10 cellular contexts compared by ENCODE assay signal in genomic region chr1:27876341-27877114, GRCh38. TPM values are rescaled to one million over a fixed set of nuclear protein-coding genes. Genes with fewer than 3 reads are reported as not detected.
DNase-seq lines count a peak whose midpoint lies in the region; ATAC-seq and TF ChIP-seq lines count a peak whose summit lies in the region.
"Had no signal": no experiment of that assay in that cellular context is flagged by ENCODE, and none has a peak within 500 bp of the region (broad histone marks: within the 10 kb centered on the region; RNA-seq: fewer than 3 reads in every experiment).

No MANE protein-coding gene starts in this region.

- peaks cover 0 to 51% (median 4%) of the 10 kb centered on the region in 3 donors for H3K36me3 Mint-ChIP-seq in CD8-positive, alpha-beta memory T cell
- peaks cover 4% of the 10 kb centered on the region for H3K36me3 Mint-ChIP-seq in IgD-negative memory B cell

- H3K9me3 ChIP-seq in CD8-positive, alpha-beta memory T cell (ENCODE audit: low read length) = no peaks in the 10 kb centered on the region
- no peaks in the 10 kb centered on the region for H3K9me3 ChIP-seq in spleen
- H3K9me3 ChIP-seq: gastroesophageal sphincter had no signal

- no peak overlapping the region for H3K27ac ChIP-seq in CD8-positive, alpha-beta memory T cell (ENCODE audit: low read depth, low read length)
- peak overlapping the region; percentile 88 for H3K27ac ChIP-seq in foreskin keratinocyte
- peak overlapping the region; percentile 80 to 97 (median 92) for H3K27ac ChIP-seq in spleen

- H3K4me3 Mint-ChIP-seq in CD8-positive, alpha-beta memory T cell = peak overlapping the region in 3 of 7 donors; percentile 20 to 60 (median 33)
- peak overlapping the region in 2 of 4 donors; percentile 39 to 79 for H3K4me3 Mint-ChIP-seq in IgD-negative memory B cell

- peaks cover 25% of the 10 kb centered on the region for H3K36me3 ChIP-seq in CD8-positive, alpha-beta memory T cell (ENCODE audit: insufficient read depth, low read length)
- H3K36me3 ChIP-seq in spleen = peaks cover 0 to 58% (median 37%) of the 10 kb centered on the region in 6 donors
- H3K36me3 ChIP-seq: gastroesophageal sphincter had no signal

- no peaks in the 10 kb centered on the region for H3K9me3 Mint-ChIP-seq in CD8-positive, alpha-beta memory T cell
- no peaks in the 10 kb centered on the region for H3K9me3 Mint-ChIP-seq in IgD-negative memory B cell

- H3K27me3 ChIP-seq in CD8-positive, alpha-beta memory T cell (ENCODE audit: insufficient read depth, low read length, poor library complexity, severe bottlenecking) = no peaks in the 10 kb centered on the region
- H3K27me3 ChIP-seq in foreskin keratinocyte = peaks cover 5% of the 10 kb centered on the region
- H3K27me3 ChIP-seq in spleen (replicated peaks in 1 of 7) = no peaks in the 10 kb centered on the region

- TF ChIP-seq CTCF in foreskin keratinocyte (conservative IDR thresholded peaks at IDR 0.05) = no peak
- no peak for TF ChIP-seq CTCF in spleen (IDR thresholded peaks at IDR 0.05 in 8 of 11, conservative IDR thresholded peaks at IDR 0.05 in 3 of 11)

- H3K4me1 ChIP-seq in CD8-positive, alpha-beta memory T cell (ENCODE audit: insufficient read depth, low read length) = peaks cover 28% of the 10 kb centered on the region
- no peaks in the 10 kb centered on the region for H3K4me1 ChIP-seq in foreskin keratinocyte
- peaks cover 3 to 94% (median 60%) of the 10 kb centered on the region in 6 donors for H3K4me1 ChIP-seq in spleen

- intact Hi-C loops in spleen (cut with DNase I; ENCODE audit: low total_unique reads) = no loop called here

- TF ChIP-seq POLR2A in spleen (IDR thresholded peaks at IDR 0.05) = no peak

- peak in 1 of 5 donors; percentile 40 for DNase-seq in CD8-positive, alpha-beta memory T cell
- no peak for DNase-seq in foreskin keratinocyte
- peak; percentile 76 for DNase-seq in spleen
- DNase-seq: activated CD4-positive, CD25-positive, alpha-beta regulatory T cell treated with anti-CD3 and anti-CD28 coated beads, Interleukin-2, amount 50 U/mL, for 72 hours had no signal

- no peak overlapping the region for H3K4me3 ChIP-seq in CD8-positive, alpha-beta memory T cell (ENCODE audit: low read length)
- H3K4me3 ChIP-seq in spleen = peak overlapping the region in 2 of 8 donors; percentile 54 to 83
- H3K4me3 ChIP-seq: gastroesophageal sphincter had no signal

- H3K27me3 Mint-ChIP-seq in CD8-positive, alpha-beta memory T cell = no peaks in the 10 kb centered on the region
- H3K27me3 Mint-ChIP-seq in IgD-negative memory B cell = no peaks in the 10 kb centered on the region

- POLR2A ChIA-PET in CD8-positive, alpha-beta memory T cell (lab: Charles Lee) = no interaction called here

- H3K4me1 Mint-ChIP-seq in CD8-positive, alpha-beta memory T cell = peaks cover 21 to 56% (median 38%) of the 10 kb centered on the region in 3 donors
- H3K4me1 Mint-ChIP-seq in IgD-negative memory B cell = peaks cover 8 to 31% (median 25%) of the 10 kb centered on the region in 3 donors

- ATAC-seq in foreskin keratinocyte = no peak
- ATAC-seq in HG03159 (IDR thresholded peaks at IDR 0.05; ENCODE audit: unreplicated experiment) = no peak
- ATAC-seq in HG03025 (IDR thresholded peaks at IDR 0.05; ENCODE audit: low FRiP score, unreplicated experiment) = no peak
- ATAC-seq in HG03432 (IDR thresholded peaks at IDR 0.05; ENCODE audit: unreplicated experiment) = no peak
- ATAC-seq: gastroesophageal sphincter, SK-N-SH treated with all-trans-retinoic acid at 6 μM for 48 hours had no signal

- CTCF ChIA-PET in CD8-positive, alpha-beta memory T cell (lab: Charles Lee) = interaction anchor here (1.4 to 2.2 kb wide), 3 partner anchors 14 to 83 kb away, joined by 3 to 4 read pairs (median 4); partner anchors contain the start of gene XKR8

- 82 to 92% (median 88%) methylated on average over 15 to 18 of the region's 18 CpGs for WGBS in spleen, 5 donors

- peak overlapping the region in 5 of 8 donors; percentile 17 to 82 (median 33) for H3K27ac Mint-ChIP-seq in CD8-positive, alpha-beta memory T cell
- H3K27ac Mint-ChIP-seq in IgD-negative memory B cell = peak overlapping the region; percentile 89 to 100 (median 92)

RNA-seq across cellular contexts. Expression of gene THEMIS2, which starts 4.2 kb away (rescaled TPM):
- total RNA-seq in CD8-positive, alpha-beta memory T cell = 10 to 100 TPM; 12.4 to 15.6 TPM
- 63.3 TPM for polyA plus RNA-seq in CD8-positive, alpha-beta memory T cell
- polyA plus RNA-seq in IgD-negative memory B cell (70.0 TPM), foreskin keratinocyte (1.5 and 1.9 TPM in 2 replicates), spleen (100 to 1,000 TPM in 1 of 3 donors, 10 to 100 TPM in 2; 82.4 to 122 (median 88.8) TPM)
- total RNA-seq in foreskin keratinocyte (2.1 and 2.3 TPM in 2 replicates), spleen (100 to 1,000 TPM; 166 to 433 (median 273) TPM)

RNA-seq across cellular contexts. Expression of gene RPA2, which starts 37.8 kb away (rescaled TPM):
- 100 to 1,000 TPM; 115 to 118 TPM for total RNA-seq in CD8-positive, alpha-beta memory T cell
- polyA plus RNA-seq in CD8-positive, alpha-beta memory T cell = 203 TPM
- polyA plus RNA-seq in IgD-negative memory B cell (163 TPM), foreskin keratinocyte (30.5 and 41.4 TPM in 2 replicates), spleen (10 to 100 TPM; 47.5 to 61.8 (median 60.9) TPM)
- total RNA-seq in foreskin keratinocyte (29.4 and 38.8 TPM in 2 replicates), spleen (10 to 100 TPM; 32.2 to 49.1 (median 38.1) TPM)

RNA-seq across cellular contexts. Expression of gene PPP1R8, which starts 45.9 kb away (rescaled TPM):
- total RNA-seq in CD8-positive, alpha-beta memory T cell = 10 to 100 TPM; 66.3 to 70.0 TPM
- polyA plus RNA-seq in CD8-positive, alpha-beta memory T cell = 37.5 TPM
- polyA plus RNA-seq in IgD-negative memory B cell (31.7 TPM), foreskin keratinocyte (26.0 and 32.5 TPM in 2 replicates), spleen (10 to 100 TPM; 22.5 to 33.8 (median 29.1) TPM)
- total RNA-seq in foreskin keratinocyte (39.8 and 49.2 TPM in 2 replicates), spleen (10 to 100 TPM; 24.7 to 39.1 (median 30.1) TPM)

RNA-seq across cellular contexts. Expression of gene SMPDL3B, which starts 58.3 kb away (rescaled TPM):
- under 1 TPM in 1 of 2 experiments, not detected in 1; 0.27 TPM for total RNA-seq in CD8-positive, alpha-beta memory T cell
- not detected for polyA plus RNA-seq in CD8-positive, alpha-beta memory T cell
- not detected for polyA plus RNA-seq in IgD-negative memory B cell
- total RNA-seq in foreskin keratinocyte = 0.42 and 0.48 TPM in 2 replicates
- polyA plus RNA-seq in foreskin keratinocyte = 0.48 and 0.63 TPM in 2 replicates
- 1 to 10 TPM in 6 of 7 donors, under 1 TPM in 1; 0.46 to 2.5 (median 1.4) TPM for total RNA-seq in spleen
- under 1 TPM in 2 of 3 donors, not detected in 1; 0.13 to 0.21 TPM for polyA plus RNA-seq in spleen

Comparison
In these comparisons a context has a peak if more than half of its experiments do, and no peak if none do; other contexts are left out.
1. RNA of gene THEMIS2, which starts 4.2 kb away (polyA plus RNA-seq): 82.4 to 122 TPM in spleen, 70.0 TPM in IgD-negative memory B cell (single experiment) and 63.3 TPM in CD8-positive, alpha-beta memory T cell (single experiment); 1.5 to 1.9 TPM in foreskin keratinocyte; every median in the first group is over 10 times any median in the second.